8 cellular contexts compared by ENCODE assay signal in genomic region chr18:77248873-77249582, GRCh38. TPM values are rescaled to one million over a fixed set of nuclear protein-coding genes. Genes with fewer than 3 reads are reported as not detected.
A peak's percentile ranks its signal among the peaks of the same experiment; 100 is the strongest.
DNase-seq lines count a peak whose midpoint lies in the region; ATAC-seq and TF ChIP-seq lines count a peak whose summit lies in the region.

No MANE protein-coding gene starts in this region.

- dilution Hi-C loops in IMR-90 (cut with HindIII; ENCODE audit: low sequenced_read_pairs, unreplicated experiment) = no loop called here

- 0% methylated on average over 4 of the region's 22 CpGs; no CpG with 5 or more reads in 1 of the 2 experiments for WGBS in IMR-90 (ENCODE audit: extremely low coverage in 2 of 2, insufficient read length in 1 of 2), 2 experiments

- no peak overlapping the region for H4K8ac ChIP-seq in IMR-90 (ENCODE audit: low read depth in 2 of 2, low read length in 2 of 2)

- H2BK120ac ChIP-seq in IMR-90 (ENCODE audit: low read depth, low read length) = no peak overlapping the region

- no peak overlapping the region for H3K14ac ChIP-seq in IMR-90 (replicated peaks; ENCODE audit: low read depth, low read length)

- H3K79me1 ChIP-seq in IMR-90 (ENCODE audit: low read depth in 1 of 2, low read length in 2 of 2) = no peaks in the 10 kb centered on the region

- no peak overlapping the region for H4K91ac ChIP-seq in IMR-90 (ENCODE audit: insufficient read depth, low read depth, low read length)

- no peak overlapping the region for H3K56ac ChIP-seq in IMR-90 (ENCODE audit: extremely low read depth, insufficient read depth, low read length)

- no peaks in the 10 kb centered on the region for H3K36me3 ChIP-seq in IMR-90 (ENCODE audit: control insufficient read depth, insufficient read depth, low read length)
- no peaks in the 10 kb centered on the region for H3K36me3 ChIP-seq in effector memory CD4-positive, alpha-beta T cell (ENCODE audit: control insufficient read depth, insufficient read depth, low read length)

- peaks cover 9% of the 10 kb centered on the region for H3K4me1 Mint-ChIP-seq in nephron progenitor cell

- H2BK15ac ChIP-seq in IMR-90 (ENCODE audit: low read depth, low read length) = no peak overlapping the region

- in situ Hi-C loops in IMR-90 (cut with MboI; ENCODE audit: low sequenced_read_pairs) = no loop called here

- DNase-seq in AG04450 (ENCODE audit: low read depth, low spot score) = no peak
- no peak for DNase-seq in IMR-90
- DNase-seq in effector memory CD4-positive, alpha-beta T cell = no peak
- no peak for DNase-seq in nephron progenitor cell
- no peak for DNase-seq in left lobe of liver (ENCODE audit: low spot score)
- DNase-seq in T-helper 9 cell = no peak
- DNase-seq in NCI-H446 treated with DMSO at 0.1 percent for 48 hours (lab: John Stamatoyannopoulos, UW) = no peak

- no peaks in the 10 kb centered on the region for H3K4me1 ChIP-seq in IMR-90 (ENCODE audit: control insufficient read depth, insufficient read depth, low read length)
- peaks cover 15% of the 10 kb centered on the region for H3K4me1 ChIP-seq in effector memory CD4-positive, alpha-beta T cell (ENCODE audit: control insufficient read depth, insufficient read depth, low read length, poor library complexity, severe bottlenecking)

- H2AK5ac ChIP-seq in IMR-90 (ENCODE audit: low read depth, low read length) = no peak overlapping the region

- no peak overlapping the region for H3K27ac Mint-ChIP-seq in nephron progenitor cell

- H3K4ac ChIP-seq in IMR-90 (ENCODE audit: low read depth, low read length) = no peak overlapping the region

- TF ChIP-seq CTCF in AG04450 (IDR thresholded peaks at IDR 0.05; ENCODE audit: low read depth, low read length) = no peak
- no peak for TF ChIP-seq CTCF in IMR-90 (conservative IDR thresholded peaks at IDR 0.05; ENCODE audit: low read depth, low read length)
- TF ChIP-seq CTCF in nephron progenitor cell (IDR thresholded peaks at IDR 0.05) = no peak

- H3K9me3 ChIP-seq in AG04450 (ENCODE audit: control insufficient read depth, insufficient read depth, low read length) (peaks cover 4% of the 10 kb centered on the region; the same call in 1 of the 2 replicates), IMR-90 (ENCODE audit: control insufficient read depth, insufficient read depth, low read length) (no peaks in the 10 kb centered on the region; the same call in none of the 2 replicates)
- no peaks in the 10 kb centered on the region for H3K9me3 ChIP-seq in effector memory CD4-positive, alpha-beta T cell (ENCODE audit: control insufficient read depth, low read length)

- peaks cover 99% of the 10 kb centered on the region for H3K27me3 Mint-ChIP-seq in nephron progenitor cell (ENCODE audit: low read depth, poor library complexity)

- no peak overlapping the region for H3K23ac ChIP-seq in IMR-90 (ENCODE audit: low read depth, low read length)

- peak overlapping the region; percentile 96 for H3K4me2 ChIP-seq in IMR-90 (ENCODE audit: low read depth, low read length)

- no peak overlapping the region for H4K5ac ChIP-seq in IMR-90 (ENCODE audit: low read depth, low read length)

- TF ChIP-seq RAD21 in IMR-90 (IDR thresholded peaks at IDR 0.05; ENCODE audit: low read length) = no peak

- H4K20me1 ChIP-seq in IMR-90 (ENCODE audit: insufficient read depth, low read length) = no peaks in the 10 kb centered on the region

- no peak overlapping the region for H2BK5ac ChIP-seq in IMR-90 (ENCODE audit: low read depth, low read length, poor library complexity, severe bottlenecking)

- peaks cover 38% of the 10 kb centered on the region for H3K9me3 Mint-ChIP-seq in nephron progenitor cell

- BruUV-seq in IMR-90 (replicated peaks; lab: Mats Ljungman, UMichigan) = no TSS peak

- H3K27me3 ChIP-seq in AG04450 (ENCODE audit: control insufficient read depth, insufficient read depth, low read length) = peaks cover 40% of the 10 kb centered on the region
- peaks cover 40% of the 10 kb centered on the region for H3K27me3 ChIP-seq in IMR-90 (ENCODE audit: control insufficient read depth, insufficient read depth, low read length)
- peaks cover 22% of the 10 kb centered on the region for H3K27me3 ChIP-seq in effector memory CD4-positive, alpha-beta T cell (replicated peaks; ENCODE audit: control insufficient read depth, insufficient read depth, low read length, poor library complexity, severe bottlenecking)

- peak overlapping the region; percentile 32 for H3K4me3 ChIP-seq in AG04450 (ENCODE audit: low read depth, low read length)
- H3K4me3 ChIP-seq in IMR-90 (ENCODE audit: insufficient read depth, low read depth, low read length) = peak overlapping the region; percentile 40
- H3K4me3 ChIP-seq in effector memory CD4-positive, alpha-beta T cell (ENCODE audit: insufficient read depth, low read depth, low read length, poor library complexity, severe bottlenecking) = peak overlapping the region; percentile 29

- ATAC-seq in IMR-90 (ENCODE audit: low read depth) (peak; percentile 44; the same call in 1 of the 2 replicates), left lobe of liver (no peak), HG03378 (IDR thresholded peaks at IDR 0.05; ENCODE audit: unreplicated experiment) (no peak)

- H3K4me3 Mint-ChIP-seq in nephron progenitor cell = peak overlapping the region; percentile 74

- peak overlapping the region; percentile 81 for H2AFZ ChIP-seq in IMR-90 (replicated peaks; ENCODE audit: low read length, poor library complexity)

- H3K9me1 ChIP-seq in IMR-90 (ENCODE audit: insufficient read depth, low read length) = no peaks in the 10 kb centered on the region

- CTCF ChIA-PET in AG04450 (lab: Charles Lee) = interaction anchor here (1.2 kb wide), 1 partner anchor 195 kb away, joined by 3 read pairs; no protein-coding TSS in a partner anchor
- CTCF ChIA-PET in IMR-90 (lab: Yijun Ruan, JAX) = interaction anchor here (0.6 kb wide), 1 partner anchor 41 kb away, joined by 3 read pairs; no protein-coding TSS in a partner anchor

- H3K27ac ChIP-seq in AG04450 (ENCODE audit: low read depth, low read length) (no peak overlapping the region), IMR-90 (ENCODE audit: insufficient read depth, low read length) (no peak overlapping the region)
- H3K27ac ChIP-seq in effector memory CD4-positive, alpha-beta T cell (ENCODE audit: insufficient read depth, low read length, poor library complexity, severe bottlenecking) = no peak overlapping the region

- no peak for TF ChIP-seq POLR2A in IMR-90 (IDR thresholded peaks at IDR 0.05; ENCODE audit: low read depth, low read length)

- H3K9ac ChIP-seq in IMR-90 (ENCODE audit: low read depth, low read length) = 0 out of 2 replicates have a peak overlapping the region, but pooled peaks have one; percentile 26

- peaks cover 7% of the 10 kb centered on the region for H3K36me3 Mint-ChIP-seq in nephron progenitor cell (ENCODE audit: low read depth)

- intact Hi-C loops in IMR-90 (cut with micrococcal nuclease) = no loop called here

- POLR2A ChIA-PET in AG04450 (lab: Yijun Ruan, JAX) (no interaction called here), IMR-90 (lab: Charles Lee; ENCODE audit: unreplicated experiment) (no interaction called here)

- H3K18ac ChIP-seq in IMR-90 (ENCODE audit: low read depth, low read length) = no peak overlapping the region

- H2AK9ac ChIP-seq in IMR-90 (replicated peaks; ENCODE audit: low read depth, low read length, poor library complexity) = no peak overlapping the region

- H2BK20ac ChIP-seq in IMR-90 (ENCODE audit: low read depth, low read length) = no peak overlapping the region

TF ChIP-seq in IMR-90, 13 proteins besides CTCF, POLR2A, EP300 and RAD21:
- TF ChIP-seq ELK1 (IDR thresholded peaks at IDR 0.05; ENCODE audit: borderline replicate concordance, low read depth, low read length) (no peak), FOS (IDR thresholded peaks at IDR 0.05; ENCODE audit: low read depth, low read length) (no peak), MAZ (IDR thresholded peaks at IDR 0.05; ENCODE audit: borderline replicate concordance, low read depth, low read length) (no peak), USF2 (IDR thresholded peaks at IDR 0.05; ENCODE audit: low read depth, low read length) (no peak), SMC3 (IDR thresholded peaks at IDR 0.05; ENCODE audit: low read depth, low read length) (no peak), MAFK (IDR thresholded peaks at IDR 0.05; ENCODE audit: low read depth, low read length) (no peak), RFX5 (IDR thresholded peaks at IDR 0.05; ENCODE audit: low read depth, low read length) (no peak), BHLHE40 (IDR thresholded peaks at IDR 0.05; ENCODE audit: low read depth, low read length) (no peak), RCOR1 (IDR thresholded peaks at IDR 0.05; ENCODE audit: insufficient replicate concordance, low read length) (no peak), NFE2L2 (IDR thresholded peaks at IDR 0.05; ENCODE audit: low read depth, low read length) (no peak), CHD1 (IDR thresholded peaks at IDR 0.05; ENCODE audit: low read depth, low read length) (no peak), MXI1 (IDR thresholded peaks at IDR 0.05; ENCODE audit: borderline replicate concordance, low read depth, low read length) (no peak), CEBPB (IDR thresholded peaks at IDR 0.05; ENCODE audit: low read depth, low read length) (no peak)

RNA-seq across cellular contexts. Expression of gene GALR1, which starts 0.6 kb away (rescaled TPM):
- not detected in 2 replicates for polyA plus RNA-seq in AG04450 (2011; rRNA removed)
- not detected in 2 replicates for polyA minus RNA-seq in AG04450 (2011; rRNA and poly(A)+ RNA removed)
- not detected in 2 replicates for total RNA-seq in IMR-90 (2012; rRNA removed)
- polyA plus RNA-seq in IMR-90 (2012; rRNA removed) = not detected in 2 replicates
- polyA plus RNA-seq in IMR-90 (2012; cell fraction: cytosol; rRNA removed) = not detected in 2 replicates
- not detected in 2 replicates for polyA plus RNA-seq in IMR-90 (2012; cell fraction: nucleus; rRNA removed; ENCODE audit: low replicate concordance)
- total RNA-seq in left lobe of liver = not detected
